1 cellular context compared by ENCODE assay signal in genomic region chr9:110555971-110556370, GRCh38.
TF ChIP-seq lines count a peak whose summit lies in the region.

No MANE protein-coding gene starts in this region.

TF ChIP-seq in HepG2, 621 proteins besides CTCF, POLR2A, EP300 and RAD21 (continued from another document):
- no peak for TF ChIP-seq ZNF687 (CRISPR knock-in tag; IDR thresholded peaks at IDR 0.05)
- no peak for TF ChIP-seq ZNF121 (CRISPR knock-in tag; IDR thresholded peaks at IDR 0.05)
- 0 out of 2 replicates have a peak, but pooled peaks have one; percentile 5 for TF ChIP-seq CEBPG (CRISPR knock-in tag; IDR thresholded peaks at IDR 0.05)
- no peak for TF ChIP-seq MYPOP (CRISPR knock-in tag; IDR thresholded peaks at IDR 0.05)
- peak; percentile 66; the same call in 1 of the 2 replicates for TF ChIP-seq ZNF740 (CRISPR knock-in tag; IDR thresholded peaks at IDR 0.05)
- no peak for TF ChIP-seq CC2D1A (CRISPR knock-in tag; IDR thresholded peaks at IDR 0.05)
- no peak for TF ChIP-seq SKI (IDR thresholded peaks at IDR 0.05; ENCODE audit: partially characterized antibody)
- no peak for TF ChIP-seq ZNF644 (CRISPR knock-in tag; IDR thresholded peaks at IDR 0.05; ENCODE audit: low read depth)
- TF ChIP-seq ZNF580 (CRISPR knock-in tag; IDR thresholded peaks at IDR 0.05; ENCODE audit: borderline replicate concordance, low read depth): no peak
- TF ChIP-seq, protein P1, sequence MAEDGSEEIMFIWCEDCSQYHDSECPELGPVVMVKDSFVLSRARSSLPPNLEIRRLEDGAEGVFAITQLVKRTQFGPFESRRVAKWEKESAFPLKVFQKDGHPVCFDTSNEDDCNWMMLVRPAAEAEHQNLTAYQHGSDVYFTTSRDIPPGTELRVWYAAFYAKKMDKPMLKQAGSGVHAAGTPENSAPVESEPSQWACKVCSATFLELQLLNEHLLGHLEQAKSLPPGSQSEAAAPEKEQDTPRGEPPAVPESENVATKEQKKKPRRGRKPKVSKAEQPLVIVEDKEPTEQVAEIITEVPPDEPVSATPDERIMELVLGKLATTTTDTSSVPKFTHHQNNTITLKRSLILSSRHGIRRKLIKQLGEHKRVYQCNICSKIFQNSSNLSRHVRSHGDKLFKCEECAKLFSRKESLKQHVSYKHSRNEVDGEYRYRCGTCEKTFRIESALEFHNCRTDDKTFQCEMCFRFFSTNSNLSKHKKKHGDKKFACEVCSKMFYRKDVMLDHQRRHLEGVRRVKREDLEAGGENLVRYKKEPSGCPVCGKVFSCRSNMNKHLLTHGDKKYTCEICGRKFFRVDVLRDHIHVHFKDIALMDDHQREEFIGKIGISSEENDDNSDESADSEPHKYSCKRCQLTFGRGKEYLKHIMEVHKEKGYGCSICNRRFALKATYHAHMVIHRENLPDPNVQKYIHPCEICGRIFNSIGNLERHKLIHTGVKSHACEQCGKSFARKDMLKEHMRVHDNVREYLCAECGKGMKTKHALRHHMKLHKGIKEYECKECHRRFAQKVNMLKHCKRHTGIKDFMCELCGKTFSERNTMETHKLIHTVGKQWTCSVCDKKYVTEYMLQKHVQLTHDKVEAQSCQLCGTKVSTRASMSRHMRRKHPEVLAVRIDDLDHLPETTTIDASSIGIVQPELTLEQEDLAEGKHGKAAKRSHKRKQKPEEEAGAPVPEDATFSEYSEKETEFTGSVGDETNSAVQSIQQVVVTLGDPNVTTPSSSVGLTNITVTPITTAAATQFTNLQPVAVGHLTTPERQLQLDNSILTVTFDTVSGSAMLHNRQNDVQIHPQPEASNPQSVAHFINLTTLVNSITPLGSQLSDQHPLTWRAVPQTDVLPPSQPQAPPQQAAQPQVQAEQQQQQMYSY (CRISPR knock-in tag; IDR thresholded peaks at IDR 0.05): no peak
- no peak for TF ChIP-seq RFXAP (CRISPR knock-in tag; IDR thresholded peaks at IDR 0.05; ENCODE audit: borderline replicate concordance)
- no peak for TF ChIP-seq RERE (CRISPR knock-in tag; IDR thresholded peaks at IDR 0.05; ENCODE audit: low read depth)
- no peak for TF ChIP-seq ZNF496 (CRISPR knock-in tag; IDR thresholded peaks at IDR 0.05; ENCODE audit: insufficient replicate concordance)
- no peak for TF ChIP-seq PAXIP1 (CRISPR knock-in tag; conservative IDR thresholded peaks at IDR 0.05)
- TF ChIP-seq, protein P2, sequence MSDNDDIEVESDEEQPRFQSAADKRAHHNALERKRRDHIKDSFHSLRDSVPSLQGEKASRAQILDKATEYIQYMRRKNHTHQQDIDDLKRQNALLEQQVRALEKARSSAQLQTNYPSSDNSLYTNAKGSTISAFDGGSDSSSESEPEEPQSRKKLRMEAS (IDR thresholded peaks at IDR 0.05): no peak
- TF ChIP-seq CEBPB (IDR thresholded peaks at IDR 0.05; ENCODE audit: borderline replicate concordance, low read depth, low read length): peak; percentile 50; the same call in 1 of the 2 replicates
- TF ChIP-seq ATF7 (IDR thresholded peaks at IDR 0.05): no peak
- TF ChIP-seq ATF7 (CRISPR knock-in tag; IDR thresholded peaks at IDR 0.05): no peak
- TF ChIP-seq, protein P3, sequence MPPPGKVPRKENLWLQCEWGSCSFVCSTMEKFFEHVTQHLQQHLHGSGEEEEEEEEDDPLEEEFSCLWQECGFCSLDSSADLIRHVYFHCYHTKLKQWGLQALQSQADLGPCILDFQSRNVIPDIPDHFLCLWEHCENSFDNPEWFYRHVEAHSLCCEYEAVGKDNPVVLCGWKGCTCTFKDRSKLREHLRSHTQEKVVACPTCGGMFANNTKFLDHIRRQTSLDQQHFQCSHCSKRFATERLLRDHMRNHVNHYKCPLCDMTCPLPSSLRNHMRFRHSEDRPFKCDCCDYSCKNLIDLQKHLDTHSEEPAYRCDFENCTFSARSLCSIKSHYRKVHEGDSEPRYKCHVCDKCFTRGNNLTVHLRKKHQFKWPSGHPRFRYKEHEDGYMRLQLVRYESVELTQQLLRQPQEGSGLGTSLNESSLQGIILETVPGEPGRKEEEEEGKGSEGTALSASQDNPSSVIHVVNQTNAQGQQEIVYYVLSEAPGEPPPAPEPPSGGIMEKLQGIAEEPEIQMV (CRISPR knock-in tag; IDR thresholded peaks at IDR 0.05; ENCODE audit: low read depth): no peak
- no peak for TF ChIP-seq MAZ (IDR thresholded peaks at IDR 0.05; ENCODE audit: borderline replicate concordance, low read depth, low read length)
- no peak for TF ChIP-seq MAZ (CRISPR knock-in tag; IDR thresholded peaks at IDR 0.05; ENCODE audit: low read depth)
- TF ChIP-seq IKZF4 (CRISPR knock-in tag; IDR thresholded peaks at IDR 0.05; ENCODE audit: borderline replicate concordance, low read depth, not compliant biosample characterization): no peak
- no peak for TF ChIP-seq ZNF776 (CRISPR knock-in tag; IDR thresholded peaks at IDR 0.05)
